ENCODE assay signal across 1 cellular context in genomic region chr7:129188372-129188891, GRCh38.
TF ChIP-seq lines count a peak whose summit lies in the region.

SMO (plus strand) TSS chr7:129188633; CDS start chr7:129189152, 519 bp downstream.

TF ChIP-seq in HepG2, 621 proteins besides CTCF, POLR2A, EP300 and RAD21 (continued from another document and continues in another):
- TF ChIP-seq ARID2 (CRISPR knock-in tag; IDR thresholded peaks at IDR 0.05; ENCODE audit: borderline replicate concordance) (no peak), MXD4 (CRISPR knock-in tag; IDR thresholded peaks at IDR 0.05) (no peak), E2F2 (CRISPR knock-in tag; IDR thresholded peaks at IDR 0.05; ENCODE audit: borderline replicate concordance) (no peak), IKZF5 (CRISPR knock-in tag; IDR thresholded peaks at IDR 0.05) (peak; percentile 61; the same call in 1 of the 2 replicates), BORCS8-MEF2B (CRISPR knock-in tag; IDR thresholded peaks at IDR 0.05) (peak; percentile 69; the same call in 1 of the 2 replicates), KAT7 (CRISPR knock-in tag; IDR thresholded peaks at IDR 0.05; ENCODE audit: borderline replicate concordance) (peak; percentile 82; the same call in 1 of the 2 replicates), RORA (CRISPR knock-in tag; IDR thresholded peaks at IDR 0.05) (no peak), PPARG (CRISPR knock-in tag; conservative IDR thresholded peaks at IDR 0.05) (no peak; the same call in 1 of the 2 replicates), ZBTB21 (CRISPR knock-in tag; IDR thresholded peaks at IDR 0.05) (no peak), ZNF446 (CRISPR knock-in tag; IDR thresholded peaks at IDR 0.05) (no peak), ZNF652 (CRISPR knock-in tag; IDR thresholded peaks at IDR 0.05; ENCODE audit: borderline replicate concordance, low read depth) (no peak), SUZ12 (IDR thresholded peaks at IDR 0.05; ENCODE audit: low read depth, low read length) (no peak), ZNF362 (CRISPR knock-in tag; IDR thresholded peaks at IDR 0.05; ENCODE audit: borderline replicate concordance) (no peak), KLF15 (CRISPR knock-in tag; IDR thresholded peaks at IDR 0.05; ENCODE audit: borderline replicate concordance) (no peak), TEF (CRISPR knock-in tag; IDR thresholded peaks at IDR 0.05) (no peak), SIN3A (IDR thresholded peaks at IDR 0.05; ENCODE audit: borderline replicate concordance, low read depth, low read length) (no peak), ZNF333 (CRISPR knock-in tag; IDR thresholded peaks at IDR 0.05; ENCODE audit: borderline replicate concordance) (0 out of 2 replicates have a peak, but pooled peaks have one; percentile 1), ARID3A (IDR thresholded peaks at IDR 0.05; ENCODE audit: low read depth, low read length) (no peak), ZNF292 (CRISPR knock-in tag; IDR thresholded peaks at IDR 0.05; ENCODE audit: borderline replicate concordance, low read depth) (no peak), ZNF451 (CRISPR knock-in tag; IDR thresholded peaks at IDR 0.05) (0 out of 2 replicates have a peak, but pooled peaks have one; percentile 10), ZNF574 (CRISPR knock-in tag; IDR thresholded peaks at IDR 0.05) (peak; percentile 49; the same call in 1 of the 2 replicates), ZMYM2 (CRISPR knock-in tag; IDR thresholded peaks at IDR 0.05) (no peak), THAP9 (CRISPR knock-in tag; IDR thresholded peaks at IDR 0.05; ENCODE audit: borderline replicate concordance) (no peak), ZNF260 (CRISPR knock-in tag; IDR thresholded peaks at IDR 0.05; ENCODE audit: borderline replicate concordance, low read depth) (no peak), AFF4 (CRISPR knock-in tag; IDR thresholded peaks at IDR 0.05) (no peak), ZSCAN25 (CRISPR knock-in tag; IDR thresholded peaks at IDR 0.05) (peak; percentile 58; the same call in 1 of the 2 replicates), ZNF20 (CRISPR knock-in tag; IDR thresholded peaks at IDR 0.05) (no peak), MBD4 (IDR thresholded peaks at IDR 0.05; ENCODE audit: borderline replicate concordance, low read length) (no peak), RBM39 (IDR thresholded peaks at IDR 0.05; ENCODE audit: low read depth, low read length, poor library complexity, severe bottlenecking) (peak; percentile 43), HNF1B (CRISPR knock-in tag; IDR thresholded peaks at IDR 0.05) (no peak), EED (CRISPR knock-in tag; IDR thresholded peaks at IDR 0.05) (no peak), ZNF781 (CRISPR knock-in tag; IDR thresholded peaks at IDR 0.05; ENCODE audit: borderline replicate concordance, not compliant biosample characterization) (no peak), ZSCAN21 (CRISPR knock-in tag; IDR thresholded peaks at IDR 0.05; ENCODE audit: borderline replicate concordance) (0 out of 2 replicates have a peak, but pooled peaks have one; percentile 28), GFI1 (CRISPR knock-in tag; IDR thresholded peaks at IDR 0.05; ENCODE audit: borderline replicate concordance) (no peak), SOX13 (IDR thresholded peaks at IDR 0.05) (no peak), SOX13 (CRISPR knock-in tag; conservative IDR thresholded peaks at IDR 0.05 in 1 of 2, IDR thresholded peaks at IDR 0.05 in 1 of 2) (peak in 1 of 2 experiments; percentile 44; a peak in 1 of 4 replicates), ZNF598 (CRISPR knock-in tag; IDR thresholded peaks at IDR 0.05; ENCODE audit: borderline replicate concordance) (no peak), ZNF431 (CRISPR knock-in tag; IDR thresholded peaks at IDR 0.05; ENCODE audit: borderline replicate concordance, low read depth) (no peak), ZNF572 (CRISPR knock-in tag; IDR thresholded peaks at IDR 0.05) (no peak), ZFP1 (CRISPR knock-in tag; IDR thresholded peaks at IDR 0.05) (no peak), HNRNPLL (IDR thresholded peaks at IDR 0.05; ENCODE audit: low read depth, low read length, poor library complexity, severe bottlenecking) (peak; percentile 44), HMGA1 (CRISPR knock-in tag; conservative IDR thresholded peaks at IDR 0.05) (no peak), ZNF850 (CRISPR knock-in tag; conservative IDR thresholded peaks at IDR 0.05) (no peak)
